21 cellular contexts compared by ENCODE assay signal in the genomic region with DNA sequence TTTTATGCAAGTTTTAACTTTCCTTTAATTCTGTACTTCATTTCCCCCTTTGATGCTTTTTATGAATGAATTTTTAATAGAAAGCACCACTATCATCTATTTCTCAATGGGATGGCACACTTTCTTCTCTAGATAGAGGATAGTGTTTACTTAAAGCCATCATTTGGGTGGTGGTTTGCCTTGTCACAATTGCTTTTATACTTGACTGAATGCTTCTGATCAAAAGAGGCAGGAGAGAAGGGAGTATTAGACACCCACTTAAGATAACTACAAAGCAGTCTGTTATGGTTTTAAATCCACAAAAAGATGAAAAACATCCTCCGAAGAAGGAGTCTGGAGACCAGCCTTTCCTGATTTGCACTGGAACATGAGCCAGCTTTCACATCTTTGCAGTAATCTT.
DNase-seq lines count a peak whose midpoint lies in the region; ATAC-seq lines count a peak whose summit lies in the region.
"Had no signal": no experiment of that assay in that cellular context is flagged by ENCODE, and none has a peak within 500 bp of the region (broad histone marks: within the 10 kb centered on the region; RNA-seq: fewer than 3 reads in every experiment).

No MANE protein-coding gene starts in this region.

- no peaks in the 10 kb centered on the region for H3K4me1 ChIP-seq in SJCRH30
- H3K4me1 ChIP-seq: Caco-2, lower lobe of right lung, psoas muscle had no signal

- peak overlapping the region; percentile 23 for H3K4me3 Mint-ChIP-seq in stimulated activated naive CD8-positive, alpha-beta T cell treated with anti-CD3 and anti-CD28 coated beads, Interleukin-15, Interleukin-2, amounts not matched to agents 100 ng/mL and 50 ng/mL, for 24 hours
- H3K4me3 Mint-ChIP-seq in T-helper 17 cell, result peak overlapping the region; percentile 26
- H3K4me3 Mint-ChIP-seq in activated naive CD8-positive, alpha-beta T cell treated with anti-CD3 and anti-CD28 coated beads, Interleukin-2, amount 10 ng/mL, durations not matched to agents 7 days and 5 days, result peak overlapping the region; percentile 50
- H3K4me3 Mint-ChIP-seq: brain; stimulated activated effector memory CD8-positive, alpha-beta T cell treated with anti-CD3 and anti-CD28 coated beads, Interleukin-12 subunit alpha, Interleukin-12 subunit beta, amount 100 ng/mL, for 72 hours had no signal

- POLR2A ChIA-PET in activated naive CD8-positive, alpha-beta T cell treated with anti-CD3 and anti-CD28 coated beads, Interleukin-2, amount 10 ng/mL, durations not matched to agents 7 days and 5 days (lab: Charles Lee), result no interaction called here

- H3K27ac Mint-ChIP-seq in stimulated activated naive CD8-positive, alpha-beta T cell treated with anti-CD3 and anti-CD28 coated beads, Interleukin-15, Interleukin-2, amounts not matched to agents 100 ng/mL and 50 ng/mL, for 24 hours, result peak overlapping the region; percentile 81
- peak overlapping the region; percentile 92 for H3K27ac Mint-ChIP-seq in T-helper 17 cell
- H3K27ac Mint-ChIP-seq in activated naive CD8-positive, alpha-beta T cell treated with anti-CD3 and anti-CD28 coated beads, Interleukin-2, amount 10 ng/mL, durations not matched to agents 7 days and 5 days, result peak overlapping the region; percentile 89
- H3K27ac Mint-ChIP-seq: brain; stimulated activated effector memory CD8-positive, alpha-beta T cell treated with anti-CD3 and anti-CD28 coated beads, Interleukin-12 subunit alpha, Interleukin-12 subunit beta, amount 100 ng/mL, for 72 hours had no signal

- H3K36me3 ChIP-seq in SJCRH30, result no peaks in the 10 kb centered on the region
- H3K36me3 ChIP-seq: lower lobe of right lung, thoracic aorta had no signal

- H3K9me3 Mint-ChIP-seq in stimulated activated naive CD8-positive, alpha-beta T cell treated with anti-CD3 and anti-CD28 coated beads, Interleukin-15, Interleukin-2, amounts not matched to agents 100 ng/mL and 50 ng/mL, for 24 hours, result no peaks in the 10 kb centered on the region
- peaks cover 2% of the 10 kb centered on the region for H3K9me3 Mint-ChIP-seq in activated naive CD8-positive, alpha-beta T cell treated with anti-CD3 and anti-CD28 coated beads, Interleukin-2, amount 10 ng/mL, durations not matched to agents 7 days and 5 days
- H3K9me3 Mint-ChIP-seq: stimulated activated effector memory CD8-positive, alpha-beta T cell treated with anti-CD3 and anti-CD28 coated beads, Interleukin-12 subunit alpha, Interleukin-12 subunit beta, amount 100 ng/mL, for 72 hours had no signal

- ATAC-seq in stimulated activated naive CD8-positive, alpha-beta T cell treated with anti-CD3 and anti-CD28 coated beads, Interleukin-15, Interleukin-2, amounts not matched to agents 100 U/mL and 50 U/mL, for 24 hours, result no peak
- ATAC-seq in T-helper 17 cell, result peak; percentile 56
- ATAC-seq in activated naive CD8-positive, alpha-beta T cell treated with anti-CD3 and anti-CD28 coated beads, Interleukin-2, amount 10 ng/mL, durations not matched to agents 7 days and 5 days (ENCODE audit: low read depth), result no peak
- ATAC-seq: psoas muscle had no signal

- H3K4me1 Mint-ChIP-seq in stimulated activated naive CD8-positive, alpha-beta T cell treated with anti-CD3 and anti-CD28 coated beads, Interleukin-15, Interleukin-2, amounts not matched to agents 100 ng/mL and 50 ng/mL, for 24 hours (ENCODE audit: low read depth), result peaks cover 41% of the 10 kb centered on the region
- peaks cover 4% of the 10 kb centered on the region for H3K4me1 Mint-ChIP-seq in T-helper 17 cell
- H3K4me1 Mint-ChIP-seq in activated naive CD8-positive, alpha-beta T cell treated with anti-CD3 and anti-CD28 coated beads, Interleukin-2, amount 10 ng/mL, durations not matched to agents 7 days and 5 days, result peaks cover 13% of the 10 kb centered on the region
- H3K4me1 Mint-ChIP-seq: brain had no signal

- DNase-seq in stimulated activated naive CD8-positive, alpha-beta T cell treated with anti-CD3 and anti-CD28 coated beads, Interleukin-15, Interleukin-2, amounts not matched to agents 100 U/mL and 50 U/mL, for 24 hours, result no peak
- DNase-seq in T-helper 17 cell, result no peak
- no peak for DNase-seq in activated naive CD8-positive, alpha-beta T cell treated with anti-CD3 and anti-CD28 coated beads, Interleukin-2, amount 10 ng/mL, durations not matched to agents 7 days and 5 days
- DNase-seq in dermis blood vessel endothelial cell, result no peak
- DNase-seq in NCI-H1694 (lab: John Stamatoyannopoulos, UW), result no peak
- DNase-seq in SJCRH30, result no peak
- no peak for DNase-seq in dedifferentiated amniotic fluid mesenchymal stem cell (ENCODE audit: extremely low spot score)
- DNase-seq: activated CD4-positive, CD25-positive, alpha-beta regulatory T cell treated with anti-CD3 and anti-CD28 coated beads, Interleukin-2, amount 50 U/mL, for 72 hours; Caco-2; DMS79 treated with DMSO at 0.1 percent for 48 hours; lower lobe of right lung; NCI-H2171 treated with DMSO at 0.1 percent for 48 hours; NCI-H526; psoas muscle; SK-N-SH had no signal

- no peak overlapping the region for H3K4me3 ChIP-seq in SJCRH30
- H3K4me3 ChIP-seq: lower lobe of right lung, psoas muscle, thoracic aorta had no signal

- peaks cover 10% of the 10 kb centered on the region for H3K36me3 Mint-ChIP-seq in stimulated activated naive CD8-positive, alpha-beta T cell treated with anti-CD3 and anti-CD28 coated beads, Interleukin-15, Interleukin-2, amounts not matched to agents 100 ng/mL and 50 ng/mL, for 24 hours (ENCODE audit: low read depth)
- no peaks in the 10 kb centered on the region for H3K36me3 Mint-ChIP-seq in T-helper 17 cell (ENCODE audit: low read depth)
- H3K36me3 Mint-ChIP-seq in activated naive CD8-positive, alpha-beta T cell treated with anti-CD3 and anti-CD28 coated beads, Interleukin-2, amount 10 ng/mL, durations not matched to agents 7 days and 5 days, result peaks cover 9% of the 10 kb centered on the region
- H3K36me3 Mint-ChIP-seq: brain; stimulated activated effector memory CD8-positive, alpha-beta T cell treated with anti-CD3 and anti-CD28 coated beads, Interleukin-12 subunit alpha, Interleukin-12 subunit beta, amount 100 ng/mL, for 72 hours had no signal

- no peak overlapping the region for H3K27ac ChIP-seq in SJCRH30
- H3K27ac ChIP-seq: KMS-11, lower lobe of right lung, psoas muscle, RWPE1, thoracic aorta had no signal

- no peaks in the 10 kb centered on the region for H3K27me3 Mint-ChIP-seq in stimulated activated naive CD8-positive, alpha-beta T cell treated with anti-CD3 and anti-CD28 coated beads, Interleukin-15, Interleukin-2, amounts not matched to agents 100 ng/mL and 50 ng/mL, for 24 hours
- no peaks in the 10 kb centered on the region for H3K27me3 Mint-ChIP-seq in T-helper 17 cell
- H3K27me3 Mint-ChIP-seq in activated naive CD8-positive, alpha-beta T cell treated with anti-CD3 and anti-CD28 coated beads, Interleukin-2, amount 10 ng/mL, durations not matched to agents 7 days and 5 days, result no peaks in the 10 kb centered on the region
- H3K27me3 Mint-ChIP-seq: brain had no signal

- H3K27me3 ChIP-seq in SJCRH30, result no peaks in the 10 kb centered on the region

- H3K9me3 ChIP-seq in T-helper 17 cell (ENCODE audit: control insufficient read depth, low read length, poor library complexity, severe bottlenecking), result no peaks in the 10 kb centered on the region
- H3K9me3 ChIP-seq in SJCRH30 (replicated peaks), result no peaks in the 10 kb centered on the region
- H3K9me3 ChIP-seq: Caco-2, lower lobe of right lung, psoas muscle, SK-N-SH, thoracic aorta had no signal
